1 cellular context compared by ENCODE assay signal in genomic region chr20:8389381-8390368, GRCh38.
TF ChIP-seq lines count a peak whose summit lies in the region.

No MANE protein-coding gene starts in this region.

TF ChIP-seq in K562, 482 proteins besides CTCF, POLR2A, EP300 and RAD21 (continued from another document):
- TF ChIP-seq ZNF551 (CRISPR knock-in tag; IDR thresholded peaks at IDR 0.05) (no peak), ZNF830 (CRISPR knock-in tag; IDR thresholded peaks at IDR 0.05) (no peak), SMAD2 (IDR thresholded peaks at IDR 0.05; ENCODE audit: low read depth, low read length) (no peak), RBM14 (IDR thresholded peaks at IDR 0.05; ENCODE audit: borderline replicate concordance, insufficient read depth, low read depth, low read length) (no peak), NCOA4 (IDR thresholded peaks at IDR 0.05; ENCODE audit: partially characterized antibody) (no peak), RUNX1 (IDR thresholded peaks at IDR 0.05; ENCODE audit: low read depth) (no peak)
- TF ChIP-seq, protein P1, sequence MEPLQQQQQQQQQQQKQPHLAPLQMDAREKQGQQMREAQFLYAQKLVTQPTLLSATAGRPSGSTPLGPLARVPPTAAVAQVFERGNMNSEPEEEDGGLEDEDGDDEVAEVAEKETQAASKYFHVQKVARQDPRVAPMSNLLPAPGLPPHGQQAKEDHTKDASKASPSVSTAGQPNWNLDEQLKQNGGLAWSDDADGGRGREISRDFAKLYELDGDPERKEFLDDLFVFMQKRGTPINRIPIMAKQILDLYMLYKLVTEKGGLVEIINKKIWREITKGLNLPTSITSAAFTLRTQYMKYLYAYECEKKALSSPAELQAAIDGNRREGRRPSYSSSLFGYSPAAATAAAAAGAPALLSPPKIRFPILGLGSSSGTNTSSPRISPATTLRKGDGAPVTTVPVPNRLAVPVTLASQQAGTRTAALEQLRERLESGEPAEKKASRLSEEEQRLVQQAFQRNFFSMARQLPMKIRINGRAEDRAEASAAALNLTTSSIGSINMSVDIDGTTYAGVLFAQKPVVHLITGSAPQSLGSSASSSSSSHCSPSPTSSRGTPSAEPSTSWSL (CRISPR knock-in tag; IDR thresholded peaks at IDR 0.05; ENCODE audit: borderline replicate concordance), result no peak
- TF ChIP-seq, protein P2, sequence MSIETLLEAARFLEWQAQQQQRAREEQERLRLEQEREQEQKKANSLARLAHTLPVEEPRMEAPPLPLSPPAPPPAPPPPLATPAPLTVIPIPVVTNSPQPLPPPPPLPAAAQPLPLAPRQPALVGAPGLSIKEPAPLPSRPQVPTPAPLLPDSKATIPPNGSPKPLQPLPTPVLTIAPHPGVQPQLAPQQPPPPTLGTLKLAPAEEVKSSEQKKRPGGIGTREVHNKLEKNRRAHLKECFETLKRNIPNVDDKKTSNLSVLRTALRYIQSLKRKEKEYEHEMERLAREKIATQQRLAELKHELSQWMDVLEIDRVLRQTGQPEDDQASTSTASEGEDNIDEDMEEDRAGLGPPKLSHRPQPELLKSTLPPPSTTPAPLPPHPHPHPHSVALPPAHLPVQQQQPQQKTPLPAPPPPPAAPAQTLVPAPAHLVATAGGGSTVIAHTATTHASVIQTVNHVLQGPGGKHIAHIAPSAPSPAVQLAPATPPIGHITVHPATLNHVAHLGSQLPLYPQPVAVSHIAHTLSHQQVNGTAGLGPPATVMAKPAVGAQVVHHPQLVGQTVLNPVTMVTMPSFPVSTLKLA (conservative IDR thresholded peaks at IDR 0.05), result no peak
